1 cellular context compared by ENCODE assay signal in the genomic region with DNA sequence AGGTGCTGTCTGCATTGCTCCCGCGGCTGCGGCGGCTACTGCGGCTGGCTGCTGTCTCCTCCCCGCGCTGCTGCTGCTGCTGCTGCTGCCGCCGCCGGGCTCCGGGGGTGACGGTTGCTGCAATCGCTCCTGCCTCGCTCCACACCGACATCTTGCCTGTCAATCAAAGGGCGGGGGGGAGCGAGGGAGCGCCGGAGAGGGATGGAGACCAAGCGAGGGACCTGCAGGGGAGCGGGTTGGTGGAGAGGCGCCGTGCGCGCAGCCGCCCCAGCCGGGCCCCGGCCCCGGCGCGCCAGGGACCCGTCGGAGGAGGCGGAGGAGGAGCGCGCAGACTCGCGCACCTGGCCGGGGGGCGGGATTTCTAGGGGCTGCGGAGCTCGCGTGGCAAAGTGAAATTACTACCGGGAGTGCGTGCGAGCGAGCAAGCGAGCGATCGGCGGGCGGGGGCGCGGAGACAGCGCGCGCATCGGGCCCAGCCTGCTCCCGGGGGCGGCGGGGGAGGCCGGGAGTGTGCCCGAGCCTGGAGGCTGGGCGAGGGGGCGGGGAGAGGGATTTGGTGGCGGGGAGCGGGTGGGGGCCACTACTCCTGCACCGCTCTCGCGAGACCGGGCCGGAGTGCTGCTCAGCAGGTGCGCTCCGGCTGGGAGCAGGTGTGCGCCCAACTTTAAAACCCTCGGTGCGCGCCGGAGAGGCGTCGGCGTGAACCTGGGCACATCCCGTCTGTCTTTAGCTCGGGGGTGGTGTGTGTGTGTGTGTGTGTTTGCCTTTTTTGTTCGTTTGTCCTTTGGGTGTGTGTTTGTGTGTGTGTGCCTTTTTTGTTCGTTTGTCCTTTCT.
TF ChIP-seq lines count a peak whose summit lies in the region.

KSR2 (minus strand) TSS at position 165 of the 834 bp plus-strand sequence. CDS start 735 bp downstream, outside the sequence.

TF ChIP-seq in SK-N-SH treated with all-trans-retinoic acid at 6 μM for 48 hours, 23 proteins besides CTCF, POLR2A, EP300 and RAD21 (continued from another document):
- TF ChIP-seq ARNTL (CRISPR knock-in tag; IDR thresholded peaks at IDR 0.05; ENCODE audit: borderline replicate concordance, low read depth): no peak
- TF ChIP-seq ISL1 (CRISPR knock-in tag; IDR thresholded peaks at IDR 0.05): no peak
